In the genomic region with DNA sequence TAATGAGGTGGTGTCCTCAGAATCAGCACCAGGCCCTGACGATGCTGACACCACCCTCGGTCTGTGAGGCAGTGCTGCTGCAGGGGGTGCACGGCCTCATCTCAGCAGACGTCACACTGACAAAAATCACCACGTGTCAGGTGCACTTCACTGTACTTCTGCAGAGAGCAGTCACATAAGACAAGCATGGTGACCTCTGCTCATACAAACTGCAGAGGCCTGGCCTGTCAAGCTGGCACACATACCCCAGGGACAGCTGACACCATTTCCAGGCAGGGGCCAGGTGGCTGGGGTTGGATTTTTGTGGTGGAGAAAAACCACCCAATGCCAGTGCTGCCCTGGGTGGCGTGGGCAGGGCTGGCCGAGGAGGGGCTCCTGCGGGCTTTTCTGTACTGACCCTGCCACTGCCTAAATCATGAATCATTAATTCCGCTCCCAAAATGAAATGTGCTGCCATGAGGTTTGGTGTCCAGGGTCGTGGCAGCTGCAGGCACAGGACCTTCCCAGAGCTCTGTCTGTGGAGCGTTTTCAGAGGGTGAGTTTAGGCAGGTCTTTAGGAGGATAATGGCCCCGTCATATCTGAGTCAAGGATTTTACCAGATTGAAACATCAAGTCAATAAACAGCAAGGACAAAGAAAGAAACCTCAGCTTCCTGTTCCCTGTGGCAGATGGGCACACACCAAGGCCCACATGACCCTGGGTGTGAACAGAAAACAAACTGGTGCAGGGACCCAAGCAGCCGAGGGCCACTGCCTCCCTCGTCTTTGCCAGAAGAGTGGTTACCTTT, we compare ENCODE assay signal across 25 cellular contexts. TPM values are rescaled to one million over a fixed set of nuclear protein-coding genes. Genes with fewer than 3 reads are reported as not detected.
DNase-seq lines count a peak whose midpoint lies in the region; ATAC-seq, FAIRE-seq and TF ChIP-seq lines count a peak whose summit lies in the region.
"Had no signal": no experiment of that assay in that cellular context is flagged by ENCODE, and none has a peak within 500 bp of the region (broad histone marks: within the 10 kb centered on the region; RNA-seq: fewer than 3 reads in every experiment).

No MANE protein-coding gene starts in this region.

- dilution Hi-C loops in keratinocyte (cut with MboI; ENCODE audit: extremely low pct_ligation_motif_present, low sequenced_read_pairs): no loop called here

- no peak overlapping the region for H3K4me3 Mint-ChIP-seq in activated CD4-positive, alpha-beta T cell treated with anti-CD3 and anti-CD28 coated beads, Interleukin-2, amount 10 ng/mL, durations not matched to agents 7 days and 5 days
- H3K4me3 Mint-ChIP-seq: dendritic cell treated with granulocyte-macrophage colony-stimulating factor and Interleukin-4, amounts not matched to agents 40 ng/mL and 50 ng/mL, for 4 days; H9; type B pancreatic cell had no signal

- H3K27me3 Mint-ChIP-seq in activated CD4-positive, alpha-beta T cell treated with anti-CD3 and anti-CD28 coated beads, Interleukin-2, amount 10 ng/mL, durations not matched to agents 7 days and 5 days: no peaks in the 10 kb centered on the region
- H3K27me3 Mint-ChIP-seq: dendritic cell treated with granulocyte-macrophage colony-stimulating factor and Interleukin-4, amounts not matched to agents 40 ng/mL and 50 ng/mL, for 4 days; progenitor cell of endocrine pancreas; type B pancreatic cell had no signal

- CTCF ChIA-PET in activated CD4-positive, alpha-beta T cell treated with anti-CD3 and anti-CD28 coated beads, Interleukin-2, amount 10 ng/mL, durations not matched to agents 7 days and 5 days (lab: Charles Lee): no interaction called here

- TF ChIP-seq CTCF in VCaP (conservative IDR thresholded peaks at IDR 0.05) (no peak), keratinocyte (optimal IDR thresholded peaks at IDR 0.05 in 1 of 3, IDR thresholded peaks at IDR 0.05 in 1 of 3, conservative IDR thresholded peaks at IDR 0.05 in 1 of 3; ENCODE audit: extremely low read depth in 1 of 3, insufficient read depth in 2 of 3, low read length in 3 of 3) (no peak)

- H3K4me1 ChIP-seq in keratinocyte (ENCODE audit: control insufficient read depth, extremely low read depth, insufficient read depth, low read length) (peaks cover 13% of the 10 kb centered on the region), skeletal muscle tissue (ENCODE audit: control insufficient read depth in 3 of 3, insufficient read depth in 3 of 3, low read length in 3 of 3) (peaks cover 16 to 45% (median 26%) of the 10 kb centered on the region in 3 donors)

- H3K9me3 ChIP-seq in keratinocyte (ENCODE audit: control insufficient read depth, low read depth, low read length) (no peaks in the 10 kb centered on the region), skeletal muscle tissue (ENCODE audit: control insufficient read depth in 3 of 3, low read length in 3 of 3) (no peaks in the 10 kb centered on the region)
- H3K9me3 ChIP-seq: SJSA1 had no signal

- no peaks in the 10 kb centered on the region for H3K9me3 Mint-ChIP-seq in activated CD4-positive, alpha-beta T cell treated with anti-CD3 and anti-CD28 coated beads, Interleukin-2, amount 10 ng/mL, durations not matched to agents 7 days and 5 days
- H3K9me3 Mint-ChIP-seq: dendritic cell treated with granulocyte-macrophage colony-stimulating factor and Interleukin-4, amounts not matched to agents 40 ng/mL and 50 ng/mL, for 4 days; H9; type B pancreatic cell had no signal

- no peaks in the 10 kb centered on the region for H4K20me1 ChIP-seq in keratinocyte (ENCODE audit: control insufficient read depth, extremely low read depth, insufficient read depth, low read length)

- peaks cover 14% of the 10 kb centered on the region for H3K36me3 Mint-ChIP-seq in activated CD4-positive, alpha-beta T cell treated with anti-CD3 and anti-CD28 coated beads, Interleukin-2, amount 10 ng/mL, durations not matched to agents 7 days and 5 days (ENCODE audit: low read depth)
- H3K36me3 Mint-ChIP-seq: type B pancreatic cell had no signal

- FAIRE-seq in keratinocyte (lab: Jason Lieb, UNC): peak; percentile 72
- FAIRE-seq: kidney, small intestine had no signal

- H3K27me3 ChIP-seq in keratinocyte (ENCODE audit: control insufficient read depth, extremely low read depth, insufficient read depth, low read length): no peaks in the 10 kb centered on the region
- peaks cover 0 to 2% (median 0%) of the 10 kb centered on the region in 3 donors for H3K27me3 ChIP-seq in skeletal muscle tissue (ENCODE audit: control insufficient read depth in 3 of 3, insufficient read depth in 3 of 3, low read length in 3 of 3)
- H3K27me3 ChIP-seq: SJSA1 had no signal

- H3K27ac Mint-ChIP-seq in activated CD4-positive, alpha-beta T cell treated with anti-CD3 and anti-CD28 coated beads, Interleukin-2, amount 10 ng/mL, durations not matched to agents 7 days and 5 days: peak overlapping the region; percentile 62
- H3K27ac Mint-ChIP-seq: dendritic cell treated with granulocyte-macrophage colony-stimulating factor and Interleukin-4, amounts not matched to agents 40 ng/mL and 50 ng/mL, for 4 days; progenitor cell of endocrine pancreas; type B pancreatic cell had no signal

- ATAC-seq in HG03442 (IDR thresholded peaks at IDR 0.05; ENCODE audit: unreplicated experiment): no peak
- no peak for ATAC-seq in activated CD4-positive, CD25-positive, alpha-beta regulatory T cell treated with anti-CD3 and anti-CD28 coated beads, Interleukin-2, amount 50 U/mL, for 24 hours

- H3K79me2 ChIP-seq in keratinocyte (ENCODE audit: control insufficient read depth, insufficient read depth, low read length): peaks cover 6% of the 10 kb centered on the region

- peaks cover 6% of the 10 kb centered on the region for H3K4me1 Mint-ChIP-seq in activated CD4-positive, alpha-beta T cell treated with anti-CD3 and anti-CD28 coated beads, Interleukin-2, amount 10 ng/mL, durations not matched to agents 7 days and 5 days
- H3K4me1 Mint-ChIP-seq: H9 had no signal

- no peak overlapping the region for H2AFZ ChIP-seq in keratinocyte (ENCODE audit: control insufficient read depth, low read length)

- POLR2A ChIA-PET in activated CD4-positive, alpha-beta T cell treated with anti-CD3 and anti-CD28 coated beads, Interleukin-2, amount 10 ng/mL, durations not matched to agents 7 days and 5 days (lab: Charles Lee): no interaction called here

- no peaks in the 10 kb centered on the region for H3K9me1 ChIP-seq in keratinocyte (ENCODE audit: control insufficient read depth, extremely low read depth, insufficient read depth, low read length)

- no peak for DNase-seq in activated CD4-positive, alpha-beta T cell treated with anti-CD3 and anti-CD28 coated beads, Interleukin-2, amount 10 ng/mL, durations not matched to agents 7 days and 5 days
- DNase-seq in activated CD4-positive, alpha-beta T cell treated with anti-CD3 and anti-CD28 coated beads for 4 hours: no peak
- no peak for DNase-seq in keratinocyte (ENCODE audit: low read depth, low spot score)
- no peak for DNase-seq in NCI-H748 treated with DMSO at 0.1 percent for 48 hours (lab: John Stamatoyannopoulos, UW)
- DNase-seq: activated CD4-positive, alpha-beta T cell treated with anti-CD3 and anti-CD28 coated beads, Interleukin-2, amount 50 U/mL, for 4 hours; activated naive CD4-positive, alpha-beta T cell; H9; hypothalamus; kidney; mesenchymal stem cell; NCI-H1417; NCI-H526; small intestine; stimulated activated CD4-positive, alpha-beta T cell treated with anti-CD3 and anti-CD28 coated beads, Interleukin-2, amount 100 ng/mL, for 48 hours had no signal

- H3K9ac ChIP-seq in keratinocyte (ENCODE audit: control insufficient read depth, extremely low read depth, insufficient read depth, low read length) (no peak overlapping the region), skeletal muscle tissue (ENCODE audit: low read depth in 1 of 3, low read length in 3 of 3) (peak overlapping the region in 1 of 3 donors; percentile 45)

- H3K36me3 ChIP-seq in keratinocyte (ENCODE audit: control insufficient read depth in 2 of 2, extremely low read depth in 1 of 2, insufficient read depth in 2 of 2, low read length in 2 of 2) (peaks cover 30 to 34% of the 10 kb centered on the region in 2 experiments), skeletal muscle tissue (ENCODE audit: control insufficient read depth in 3 of 3, insufficient read depth in 3 of 3, low read length in 3 of 3) (peaks cover 0 to 2% (median 0%) of the 10 kb centered on the region in 3 donors)

- H3K27ac ChIP-seq in VCaP (peak overlapping the region; percentile 38; the same call in 1 of the 2 replicates), keratinocyte (ENCODE audit: control insufficient read depth, insufficient read depth, low read length) (peak overlapping the region; percentile 31), skeletal muscle tissue (ENCODE audit: low read depth, low read length) (peak overlapping the region; percentile 62)
- H3K27ac ChIP-seq: 22Rv1, SJSA1 had no signal

- no peak overlapping the region for H3K4me3 ChIP-seq in keratinocyte (ENCODE audit: control insufficient read depth in 2 of 3, extremely low read depth in 1 of 3, insufficient read depth in 2 of 3, low read depth in 1 of 3, low read length in 3 of 3)
- peak overlapping the region in 1 of 3 donors; percentile 52 for H3K4me3 ChIP-seq in skeletal muscle tissue (ENCODE audit: low read length in 3 of 3)
- H3K4me3 ChIP-seq: SJSA1 had no signal

- no peak overlapping the region for H3K4me2 ChIP-seq in keratinocyte (ENCODE audit: control insufficient read depth, extremely low read depth, insufficient read depth, low read depth, low read length)

RNA-seq across cellular contexts. Expression of a gene that starts 33.4 kb away (rescaled TPM):
- under 1 TPM; 0.85 to 0.99 TPM for total RNA-seq in activated CD4-positive, alpha-beta T cell treated with anti-CD3 and anti-CD28 coated beads, Interleukin-2, amount 10 ng/mL, durations not matched to agents 7 days and 5 days
- polyA plus RNA-seq in keratinocyte: 7.2 to 14.2 TPM (median 11.0 TPM) in 3 replicates
- 1.6 TPM for polyA plus RNA-seq in keratinocyte (2011; ENCODE audit: low read depth)
- polyA plus RNA-seq in keratinocyte (2011; cell fraction: cytosol; rRNA removed): 6.3 and 12.9 TPM in 2 replicates
- 19.4 and 28.3 TPM in 2 replicates for polyA plus RNA-seq in keratinocyte (2011; cell fraction: nucleus; rRNA removed)
- polyA plus RNA-seq in keratinocyte (2012; ENCODE audit: low replicate concordance): 10.2 and 14.6 TPM in 2 replicates
- polyA minus RNA-seq in keratinocyte: 12.7 to 36.7 TPM (median 22.7 TPM) in 3 replicates
- polyA minus RNA-seq in keratinocyte (2011; cell fraction: cytosol; rRNA and poly(A)+ RNA removed): 28.4 TPM
- polyA minus RNA-seq in keratinocyte (2011; cell fraction: nucleus; rRNA and poly(A)+ RNA removed): 13.3 and 15.6 TPM in 2 replicates
- total RNA-seq in skeletal muscle tissue: 4.7 TPM

RNA-seq across cellular contexts. Expression of a gene that starts 50.3 kb away (rescaled TPM):
- total RNA-seq in activated CD4-positive, alpha-beta T cell treated with anti-CD3 and anti-CD28 coated beads, Interleukin-2, amount 10 ng/mL, durations not matched to agents 7 days and 5 days: not detected
- not detected in 3 replicates for polyA plus RNA-seq in keratinocyte
- not detected for polyA plus RNA-seq in keratinocyte (2011; ENCODE audit: low read depth)
- polyA plus RNA-seq in keratinocyte (2011; cell fraction: cytosol; rRNA removed): not detected in 2 replicates
- not detected in 2 replicates for polyA plus RNA-seq in keratinocyte (2011; cell fraction: nucleus; rRNA removed)
- polyA plus RNA-seq in keratinocyte (2012; ENCODE audit: low replicate concordance): not detected in 2 replicates
- polyA minus RNA-seq in keratinocyte: not detected in 3 replicates
- polyA minus RNA-seq in keratinocyte (2011; cell fraction: cytosol; rRNA and poly(A)+ RNA removed): not detected
- polyA minus RNA-seq in keratinocyte (2011; cell fraction: nucleus; rRNA and poly(A)+ RNA removed): not detected in 2 replicates
- not detected for total RNA-seq in skeletal muscle tissue
- total RNA-seq: kidney; progenitor cell of endocrine pancreas; SJSA1; T-helper 1 cell treated with Interleukin-12 subunit alpha and Interleukin-12 subunit beta and Interleukin-4 antibody, amounts not matched to agents 30 ng/mL and 1 ng/mL, for 36 hours had no signal
- polyA plus RNA-seq: neural cell, small intestine had no signal

RNA-seq across cellular contexts. Expression of a gene that starts 58.5 kb away (rescaled TPM):
- 10 to 100 TPM; 50.4 to 53.3 TPM for total RNA-seq in activated CD4-positive, alpha-beta T cell treated with anti-CD3 and anti-CD28 coated beads, Interleukin-2, amount 10 ng/mL, durations not matched to agents 7 days and 5 days
- 50.3 to 72.5 TPM (median 59.9 TPM) in 3 replicates for polyA plus RNA-seq in keratinocyte
- 18.3 TPM for polyA plus RNA-seq in keratinocyte (2011; ENCODE audit: low read depth)
- 45.2 and 50.6 TPM in 2 replicates for polyA plus RNA-seq in keratinocyte (2011; cell fraction: cytosol; rRNA removed)
- polyA plus RNA-seq in keratinocyte (2011; cell fraction: nucleus; rRNA removed): 42.9 and 44.7 TPM in 2 replicates
- 33.4 and 51.2 TPM in 2 replicates for polyA plus RNA-seq in keratinocyte (2012; ENCODE audit: low replicate concordance)
- polyA minus RNA-seq in keratinocyte: 44.3 to 77.6 TPM (median 65.2 TPM) in 3 replicates
- polyA minus RNA-seq in keratinocyte (2011; cell fraction: cytosol; rRNA and poly(A)+ RNA removed): 69.3 TPM
- 44.2 and 59.4 TPM in 2 replicates for polyA minus RNA-seq in keratinocyte (2011; cell fraction: nucleus; rRNA and poly(A)+ RNA removed)
- total RNA-seq in skeletal muscle tissue: 31.8 TPM
